ENCODE assay signal across 1 cellular context in genomic region chr6:75090574-75090973, GRCh38.
TF ChIP-seq lines count a peak whose summit lies in the region.

No MANE protein-coding gene starts in this region.

TF ChIP-seq in IMR-90, 13 proteins besides CTCF, POLR2A, EP300 and RAD21 (continued from another document):
- TF ChIP-seq USF2 (IDR thresholded peaks at IDR 0.05; ENCODE audit: low read depth, low read length) (no peak), FOS (IDR thresholded peaks at IDR 0.05; ENCODE audit: low read depth, low read length) (no peak), MXI1 (IDR thresholded peaks at IDR 0.05; ENCODE audit: borderline replicate concordance, low read depth, low read length) (no peak), MAZ (IDR thresholded peaks at IDR 0.05; ENCODE audit: borderline replicate concordance, low read depth, low read length) (no peak), MAFK (IDR thresholded peaks at IDR 0.05; ENCODE audit: low read depth, low read length) (no peak), CHD1 (IDR thresholded peaks at IDR 0.05; ENCODE audit: low read depth, low read length) (no peak)
- TF ChIP-seq, protein P1, sequence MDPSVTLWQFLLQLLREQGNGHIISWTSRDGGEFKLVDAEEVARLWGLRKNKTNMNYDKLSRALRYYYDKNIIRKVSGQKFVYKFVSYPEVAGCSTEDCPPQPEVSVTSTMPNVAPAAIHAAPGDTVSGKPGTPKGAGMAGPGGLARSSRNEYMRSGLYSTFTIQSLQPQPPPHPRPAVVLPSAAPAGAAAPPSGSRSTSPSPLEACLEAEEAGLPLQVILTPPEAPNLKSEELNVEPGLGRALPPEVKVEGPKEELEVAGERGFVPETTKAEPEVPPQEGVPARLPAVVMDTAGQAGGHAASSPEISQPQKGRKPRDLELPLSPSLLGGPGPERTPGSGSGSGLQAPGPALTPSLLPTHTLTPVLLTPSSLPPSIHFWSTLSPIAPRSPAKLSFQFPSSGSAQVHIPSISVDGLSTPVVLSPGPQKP (IDR thresholded peaks at IDR 0.05; ENCODE audit: borderline replicate concordance, low read depth, low read length) = no peak
